Comparison of ENCODE assay signal across 15 cellular contexts in the genomic region with DNA sequence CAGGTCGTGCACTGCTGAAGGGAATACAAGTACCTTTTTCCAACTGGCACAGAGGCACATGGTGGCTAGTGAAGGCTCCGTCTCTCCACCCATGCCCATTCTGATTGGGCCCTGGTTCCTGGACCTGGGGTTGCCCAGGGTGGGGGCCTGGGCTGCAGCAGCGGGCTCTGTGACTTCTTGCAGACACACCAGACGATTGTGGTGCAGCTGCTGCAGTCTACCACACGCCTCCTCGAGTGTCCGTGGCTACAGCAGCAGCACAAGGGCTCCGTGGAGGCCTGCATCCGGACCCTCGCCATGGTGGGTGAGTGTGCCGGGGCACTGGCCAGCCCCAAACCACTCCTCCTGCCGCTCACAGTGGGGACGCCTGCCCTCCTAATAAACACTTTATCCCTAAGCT. TPM values are rescaled to one million over a fixed set of nuclear protein-coding genes. Genes with fewer than 3 reads are reported as not detected.
DNase-seq lines count a peak whose midpoint lies in the region; ATAC-seq lines count a peak whose summit lies in the region.
"Had no signal": no experiment of that assay in that cellular context is flagged by ENCODE, and none has a peak within 500 bp of the region (broad histone marks: within the 10 kb centered on the region; RNA-seq: fewer than 3 reads in every experiment).

No MANE protein-coding gene starts in this region.

- H3K9me3 Mint-ChIP-seq in activated naive CD8-positive, alpha-beta T cell (ENCODE audit: low read depth), result no peaks in the 10 kb centered on the region
- H3K9me3 Mint-ChIP-seq in activated naive CD8-positive, alpha-beta T cell treated with anti-CD3 and anti-CD28 coated beads for 36 hours, result no peaks in the 10 kb centered on the region
- no peaks in the 10 kb centered on the region for H3K9me3 Mint-ChIP-seq in activated T-helper 17 cell treated with anti-CD3 and anti-CD28 coated beads, Interleukin-2, amount 50 U/mL, for 72 hours
- H3K9me3 Mint-ChIP-seq in stimulated activated naive B cell treated with anti-CD40 and anti-IgM and Interleukin-4, amounts not matched to agents 10 μg/mL and 1 μg/mL and 100 μg/mL, for 72 hours, result no peaks in the 10 kb centered on the region
- H3K9me3 Mint-ChIP-seq: CD8-positive, alpha-beta T cell had no signal

- H3K27me3 ChIP-seq in H7 (ENCODE audit: control insufficient read depth, insufficient read depth, low read length), result no peaks in the 10 kb centered on the region

- ATAC-seq in activated T-helper 17 cell treated with anti-CD3 and anti-CD28 coated beads, Interleukin-2, amount 50 U/mL, for 72 hours (replicated peaks), result no peak
- no peak for ATAC-seq in stimulated activated naive B cell treated with anti-CD40 and anti-IgM and Interleukin-4, amounts not matched to agents 10 μg/mL and 1 μg/mL and 100 μg/mL, for 72 hours (replicated peaks)

- peak overlapping the region; percentile 64 for H3K27ac Mint-ChIP-seq in activated naive CD8-positive, alpha-beta T cell
- H3K27ac Mint-ChIP-seq in activated naive CD8-positive, alpha-beta T cell treated with anti-CD3 and anti-CD28 coated beads for 36 hours, result no peak overlapping the region
- H3K27ac Mint-ChIP-seq in activated T-helper 17 cell treated with anti-CD3 and anti-CD28 coated beads, Interleukin-2, amount 50 U/mL, for 72 hours, result peak overlapping the region; percentile 88
- no peak overlapping the region for H3K27ac Mint-ChIP-seq in stimulated activated naive B cell treated with anti-CD40 and anti-IgM and Interleukin-4, amounts not matched to agents 10 μg/mL and 1 μg/mL and 100 μg/mL, for 72 hours

- H3K4me3 ChIP-seq in H7 (ENCODE audit: insufficient read depth, low read depth, low read length), result no peak overlapping the region
- H3K4me3 ChIP-seq: HAP-1 had no signal

- H3K36me3 ChIP-seq in H7 (replicated peaks; ENCODE audit: control insufficient read depth, insufficient read depth, low read length), result peaks cover 24% of the 10 kb centered on the region

- no peak overlapping the region for H3K4me3 Mint-ChIP-seq in activated naive CD8-positive, alpha-beta T cell
- H3K4me3 Mint-ChIP-seq in activated naive CD8-positive, alpha-beta T cell treated with anti-CD3 and anti-CD28 coated beads for 36 hours, result no peak overlapping the region
- H3K4me3 Mint-ChIP-seq in activated T-helper 17 cell treated with anti-CD3 and anti-CD28 coated beads, Interleukin-2, amount 50 U/mL, for 72 hours, result peak overlapping the region; percentile 50
- no peak overlapping the region for H3K4me3 Mint-ChIP-seq in stimulated activated naive B cell treated with anti-CD40 and anti-IgM and Interleukin-4, amounts not matched to agents 10 μg/mL and 1 μg/mL and 100 μg/mL, for 72 hours
- H3K4me3 Mint-ChIP-seq: CD8-positive, alpha-beta T cell had no signal

- H3K4me1 Mint-ChIP-seq in activated naive CD8-positive, alpha-beta T cell (ENCODE audit: low read depth), result peaks cover 12% of the 10 kb centered on the region
- H3K4me1 Mint-ChIP-seq in activated naive CD8-positive, alpha-beta T cell treated with anti-CD3 and anti-CD28 coated beads for 36 hours, result peaks cover 2% of the 10 kb centered on the region
- H3K4me1 Mint-ChIP-seq in activated T-helper 17 cell treated with anti-CD3 and anti-CD28 coated beads, Interleukin-2, amount 50 U/mL, for 72 hours, result peaks cover 6% of the 10 kb centered on the region
- peaks cover 14 to 15% of the 10 kb centered on the region in 2 donors for H3K4me1 Mint-ChIP-seq in stimulated activated naive B cell treated with anti-CD40 and anti-IgM and Interleukin-4, amounts not matched to agents 10 μg/mL and 1 μg/mL and 100 μg/mL, for 72 hours

- no peak for DNase-seq in activated naive CD8-positive, alpha-beta T cell treated with anti-CD3 and anti-CD28 coated beads for 36 hours
- DNase-seq in H7 (peak; percentile 47), cardiac septum (ENCODE audit: low spot score) (no peak), NCI-H345 (lab: John Stamatoyannopoulos, UW) (no peak)
- no peak for DNase-seq in stimulated activated naive B cell treated with anti-CD40 and anti-IgM and Interleukin-4, amounts not matched to agents 10 μg/mL and 1 μg/mL and 100 μg/mL, for 72 hours
- DNase-seq: CD8-positive, alpha-beta T cell; DMS79 treated with DMSO at 0.1 percent for 48 hours; IMR-90; Kasumi-1; NCI-H1105; NCI-H1694; NCI-H524 treated with DMSO at 0.1 percent for 48 hours had no signal

- no peaks in the 10 kb centered on the region for H3K27me3 Mint-ChIP-seq in activated naive CD8-positive, alpha-beta T cell
- H3K27me3 Mint-ChIP-seq in activated naive CD8-positive, alpha-beta T cell treated with anti-CD3 and anti-CD28 coated beads for 36 hours, result no peaks in the 10 kb centered on the region
- H3K27me3 Mint-ChIP-seq in activated T-helper 17 cell treated with anti-CD3 and anti-CD28 coated beads, Interleukin-2, amount 50 U/mL, for 72 hours, result no peaks in the 10 kb centered on the region
- H3K27me3 Mint-ChIP-seq in stimulated activated naive B cell treated with anti-CD40 and anti-IgM and Interleukin-4, amounts not matched to agents 10 μg/mL and 1 μg/mL and 100 μg/mL, for 72 hours, result no peaks in the 10 kb centered on the region

- intact Hi-C loops in cardiac septum (cut with DNase I), result no loop called here

- peaks cover 7% of the 10 kb centered on the region for H3K36me3 Mint-ChIP-seq in activated naive CD8-positive, alpha-beta T cell
- H3K36me3 Mint-ChIP-seq in activated naive CD8-positive, alpha-beta T cell treated with anti-CD3 and anti-CD28 coated beads for 36 hours, result peaks cover 23% of the 10 kb centered on the region
- H3K36me3 Mint-ChIP-seq in activated T-helper 17 cell treated with anti-CD3 and anti-CD28 coated beads, Interleukin-2, amount 50 U/mL, for 72 hours (ENCODE audit: low read depth), result peaks cover 93% of the 10 kb centered on the region
- peaks cover 62 to 78% of the 10 kb centered on the region in 2 donors for H3K36me3 Mint-ChIP-seq in stimulated activated naive B cell treated with anti-CD40 and anti-IgM and Interleukin-4, amounts not matched to agents 10 μg/mL and 1 μg/mL and 100 μg/mL, for 72 hours

RNA-seq across cellular contexts. Expression of a gene that starts 29.2 kb away (rescaled TPM):
- total RNA-seq in activated naive CD8-positive, alpha-beta T cell treated with anti-CD3 and anti-CD28 coated beads for 36 hours, result 100 to 1,000 TPM; 118 to 126 TPM
- total RNA-seq in H7 (2014; rRNA removed; shearing (Covaris generic)), result 67.1 and 93.6 TPM in 2 replicates
- 100 to 1,000 TPM in 1 of 2 donors, 10 to 100 TPM in 1; 65.5 to 112 TPM for total RNA-seq in activated T-helper 17 cell treated with anti-CD3 and anti-CD28 coated beads, Interleukin-2, amount 50 U/mL, for 72 hours
- total RNA-seq in cardiac septum, result 209 TPM

Comparison
In these comparisons a context has a peak if more than half of its experiments do, and no peak if none do; other contexts are left out.
1. H3K27ac Mint-ChIP-seq: peak in activated naive CD8-positive, alpha-beta T cell (single experiment) and activated T-helper 17 cell treated with anti-CD3 and anti-CD28 coated beads, Interleukin-2, amount 50 U/mL, for 72 hours (single experiment); none in activated naive CD8-positive, alpha-beta T cell treated with anti-CD3 and anti-CD28 coated beads for 36 hours (single experiment) and stimulated activated naive B cell treated with anti-CD40 and anti-IgM and Interleukin-4, amounts not matched to agents 10 μg/mL and 1 μg/mL and 100 μg/mL, for 72 hours (single experiment).